In the genomic region with DNA sequence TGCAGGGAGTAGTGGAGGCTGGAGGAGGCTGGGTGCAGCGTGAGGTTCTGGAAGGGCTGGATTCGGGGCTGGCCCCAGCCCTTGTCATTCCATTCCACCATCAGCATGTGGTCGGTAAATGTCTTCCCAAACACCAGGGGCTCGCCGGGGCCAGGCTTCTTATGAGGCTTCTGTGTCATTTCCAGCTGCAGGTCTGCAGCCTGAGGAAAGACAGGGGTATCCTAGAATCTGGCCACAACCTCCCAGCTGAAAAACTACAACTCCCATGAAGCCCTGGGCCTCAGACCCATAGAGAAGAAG, we compare ENCODE assay signal across 9 cellular contexts. TPM values are rescaled to one million over a fixed set of nuclear protein-coding genes. Genes with fewer than 3 reads are reported as not detected.
DNase-seq lines count a peak whose midpoint lies in the region; ATAC-seq, FAIRE-seq and TF ChIP-seq lines count a peak whose summit lies in the region.
"Had no signal": no experiment of that assay in that cellular context is flagged by ENCODE, and none has a peak within 500 bp of the region (broad histone marks: within the 10 kb centered on the region; RNA-seq: fewer than 3 reads in every experiment).

No MANE protein-coding gene starts in this region.

- H3K4me3 Mint-ChIP-seq in effector memory CD8-positive, alpha-beta T cell: no peak overlapping the region
- H3K4me3 Mint-ChIP-seq: activated naive CD4-positive, alpha-beta T cell treated with anti-CD3 and anti-CD28 coated beads, Interleukin-2, amount 50 U/mL, for 24 hours had no signal

- peak in 1 of 2 experiments; percentile 76 for DNase-seq in A549 (ENCODE audit: low read depth in 1 of 2, low spot score in 1 of 2)
- DNase-seq in M059J (ENCODE audit: low read depth): peak; percentile 64
- peak; percentile 38 to 41 (median 40) for DNase-seq in effector memory CD8-positive, alpha-beta T cell
- DNase-seq in retina: no peak

- peaks cover 3% of the 10 kb centered on the region for H3K36me3 Mint-ChIP-seq in effector memory CD8-positive, alpha-beta T cell (ENCODE audit: insufficient read depth)

- H3K27ac Mint-ChIP-seq in effector memory CD8-positive, alpha-beta T cell: peak overlapping the region; percentile 49 to 62

- CTCF ChIA-PET in A549 (lab: Yijun Ruan, JAX): interaction anchor here (0.8 to 9.7 kb wide), 8 partner anchors 10 to 193 kb away, joined by 4 to 138 read pairs (median 13); partner anchors contain the start of gene HSD17B14

- peaks cover 3% of the 10 kb centered on the region for H3K4me1 ChIP-seq in A549

- H3K9me3 Mint-ChIP-seq in effector memory CD8-positive, alpha-beta T cell: no peaks in the 10 kb centered on the region
- H3K9me3 Mint-ChIP-seq: activated naive CD4-positive, alpha-beta T cell treated with anti-CD3 and anti-CD28 coated beads, Interleukin-2, amount 50 U/mL, for 24 hours had no signal

- no peaks in the 10 kb centered on the region for H3K27me3 Mint-ChIP-seq in effector memory CD8-positive, alpha-beta T cell
- H3K27me3 Mint-ChIP-seq: activated naive CD4-positive, alpha-beta T cell treated with anti-CD3 and anti-CD28 coated beads, Interleukin-2, amount 50 U/mL, for 24 hours had no signal

- TF ChIP-seq POLR2A in A549 (IDR thresholded peaks at IDR 0.05; ENCODE audit: low read length): no peak

- TF ChIP-seq CTCF in A549 (IDR thresholded peaks at IDR 0.05): no peak

- POLR2A ChIA-PET in A549 (lab: Yijun Ruan, JAX): interaction anchor here (1.1 to 2.2 kb wide), 3 partner anchors 11 to 173 kb away, joined by 3 to 9 read pairs (median 3); partner anchors contain the start of gene PPP1R15A

- TF ChIP-seq EP300 in A549 (IDR thresholded peaks at IDR 0.05): no peak

- ATAC-seq in A549 (peak in 1 of 2 experiments; percentile 5; a peak in 1 of 6 replicates), GM21529 (IDR thresholded peaks at IDR 0.05; ENCODE audit: unreplicated experiment) (no peak), HG02970 (IDR thresholded peaks at IDR 0.05; ENCODE audit: low FRiP score, unreplicated experiment) (no peak)
- no peak for ATAC-seq in effector memory CD8-positive, alpha-beta T cell (replicated peaks)

- no peak for FAIRE-seq in A549 (lab: Jason Lieb, UNC)

- no peak overlapping the region for H3K27ac ChIP-seq in A549
- H3K27ac ChIP-seq: tibial artery had no signal

- TF ChIP-seq RAD21 in A549 (conservative IDR thresholded peaks at IDR 0.05 in 1 of 2, IDR thresholded peaks at IDR 0.05 in 1 of 2): no peak

- H3K9me3 ChIP-seq in A549: no peaks in the 10 kb centered on the region
- H3K9me3 ChIP-seq: tibial artery had no signal

- no peak overlapping the region for H3K4me2 ChIP-seq in A549

- no peak overlapping the region for H3K4me3 ChIP-seq in A549
- H3K4me3 ChIP-seq: tibial artery had no signal

- H3K4me1 Mint-ChIP-seq in effector memory CD8-positive, alpha-beta T cell (ENCODE audit: low read depth in 2 of 2): peaks cover 19 to 22% of the 10 kb centered on the region in 2 donors

- 70% methylated on average over 5 of the region's 5 CpGs for WGBS in A549 (ENCODE audit: missing lambda C conversion rate)

TF ChIP-seq in A549, 52 proteins besides CTCF, POLR2A, EP300 and RAD21:
- TF ChIP-seq HOXB5 (CRISPR knock-in tag; IDR thresholded peaks at IDR 0.05): 0 out of 2 replicates have a peak, but pooled peaks have one; percentile 52
- no peak for TF ChIP-seq ATOH8 (CRISPR knock-in tag; IDR thresholded peaks at IDR 0.05; ENCODE audit: low read depth)

RNA-seq across cellular contexts. Expression of gene BCAT2, which starts 4.4 kb away (rescaled TPM):
- polyA plus RNA-seq in A549 (2011; rRNA removed) (30.4 and 31.9 TPM in 2 replicates), A549 (2017; fragmentation: RNase III; extraction: RNeasy Plus Mini Kit Qiagen cat#74134 plus additional on column Dnase treatment) (46.4 to 47.9 TPM (median 47.2 TPM) in 3 replicates)
- polyA plus RNA-seq in A549 (2012; cell fraction: cytosol; rRNA removed): 93.7 and 119 TPM in 2 replicates
- polyA plus RNA-seq in A549 (2012; cell fraction: nucleus; rRNA removed): 166 and 195 TPM in 2 replicates
- 35.4 and 36.8 TPM in 2 replicates for polyA minus RNA-seq in A549 (2011; rRNA and poly(A)+ RNA removed)
- total RNA-seq in M059J (2014; rRNA removed; shearing (Covaris generic)): 41.0 and 54.0 TPM in 2 replicates

RNA-seq across cellular contexts. Expression of gene HSD17B14, which starts 29.8 kb away (rescaled TPM):
- polyA plus RNA-seq in A549 (2011; rRNA removed) (8.1 and 11.1 TPM in 2 replicates), A549 (2017; fragmentation: RNase III; extraction: RNeasy Plus Mini Kit Qiagen cat#74134 plus additional on column Dnase treatment) (10.6 to 20.9 TPM (median 19.5 TPM) in 3 replicates)
- polyA plus RNA-seq in A549 (2012; cell fraction: cytosol; rRNA removed): 13.6 and 15.8 TPM in 2 replicates
- polyA plus RNA-seq in A549 (2012; cell fraction: nucleus; rRNA removed): 19.8 and 22.5 TPM in 2 replicates
- polyA minus RNA-seq in A549 (2011; rRNA and poly(A)+ RNA removed): 5.8 TPM in 2 replicates
- 20.9 and 22.7 TPM in 2 replicates for total RNA-seq in M059J (2014; rRNA removed; shearing (Covaris generic))
- total RNA-seq: LHCN-M2 had no signal

RNA-seq across cellular contexts. Expression of gene FGF21, which starts 51.1 kb away (rescaled TPM):
- polyA plus RNA-seq in A549 (2011; rRNA removed): 0.06 TPM in 1 of 2 replicates, not detected in the other
- polyA plus RNA-seq in A549 (2012; cell fraction: cytosol; rRNA removed): not detected in 2 replicates
- 0.16 TPM in 1 of 2 replicates, not detected in the other for polyA plus RNA-seq in A549 (2012; cell fraction: nucleus; rRNA removed)
- polyA plus RNA-seq in A549 (2017; fragmentation: RNase III; extraction: RNeasy Plus Mini Kit Qiagen cat#74134 plus additional on column Dnase treatment): not detected in 3 replicates
- not detected in 2 replicates for polyA minus RNA-seq in A549 (2011; rRNA and poly(A)+ RNA removed)
- total RNA-seq in M059J (2014; rRNA removed; shearing (Covaris generic)): 0.37 TPM in 1 of 2 replicates, not detected in the other
- total RNA-seq: LHCN-M2 had no signal

RNA-seq across cellular contexts. Expression of gene FUT1, which starts 54.0 kb away (rescaled TPM):
- polyA plus RNA-seq in A549 (2011; rRNA removed) (1.4 and 1.5 TPM in 2 replicates), A549 (2017; fragmentation: RNase III; extraction: RNeasy Plus Mini Kit Qiagen cat#74134 plus additional on column Dnase treatment) (0.05 to 0.13 TPM (median 0.09 TPM) in 3 replicates)
- polyA plus RNA-seq in A549 (2012; cell fraction: cytosol; rRNA removed): 0.17 and 0.21 TPM in 2 replicates
- 0.20 and 0.55 TPM in 2 replicates for polyA plus RNA-seq in A549 (2012; cell fraction: nucleus; rRNA removed)
- polyA minus RNA-seq in A549 (2011; rRNA and poly(A)+ RNA removed): 1.0 and 1.1 TPM in 2 replicates
- total RNA-seq in M059J (2014; rRNA removed; shearing (Covaris generic)): 0.15 and 0.79 TPM in 2 replicates
- total RNA-seq: LHCN-M2 had no signal

RNA-seq across cellular contexts. Expression of gene IZUMO1, which starts 59.8 kb away (rescaled TPM):
- not detected in 2 replicates for polyA plus RNA-seq in A549 (2011; rRNA removed)
- polyA plus RNA-seq in A549 (2012; cell fraction: cytosol; rRNA removed): not detected in 2 replicates
- polyA plus RNA-seq in A549 (2012; cell fraction: nucleus; rRNA removed): 0.04 TPM in 1 of 2 replicates, not detected in the other
- not detected in 3 replicates for polyA plus RNA-seq in A549 (2017; fragmentation: RNase III; extraction: RNeasy Plus Mini Kit Qiagen cat#74134 plus additional on column Dnase treatment)
- polyA minus RNA-seq in A549 (2011; rRNA and poly(A)+ RNA removed): not detected in 2 replicates
- total RNA-seq in M059J (2014; rRNA removed; shearing (Covaris generic)): not detected in 2 replicates
- total RNA-seq: LHCN-M2 had no signal
